8 cellular contexts compared by ENCODE assay signal in the genomic region with DNA sequence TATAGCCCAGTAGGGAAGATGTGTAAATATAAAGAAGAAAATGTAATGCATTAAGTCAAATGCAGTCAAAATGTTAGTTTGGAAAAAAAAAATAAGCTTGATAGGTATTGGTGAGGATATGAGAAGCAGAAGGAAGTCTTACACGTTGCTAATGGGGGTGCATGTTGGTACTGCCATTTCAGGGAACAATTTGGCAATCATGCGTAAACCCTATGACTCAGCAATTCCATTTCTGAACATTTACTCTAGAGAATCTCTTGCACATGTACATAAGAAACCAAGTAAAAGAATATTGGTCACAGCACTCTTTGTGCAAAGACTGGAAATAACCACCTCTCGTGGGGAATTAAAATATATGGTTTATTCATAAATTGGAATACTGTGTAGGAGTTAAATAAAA. TPM values are rescaled to one million over a fixed set of nuclear protein-coding genes. Genes with fewer than 3 reads are reported as not detected.
A peak's percentile ranks its signal among the peaks of the same experiment; 100 is the strongest.
DNase-seq lines count a peak whose midpoint lies in the region; ATAC-seq and TF ChIP-seq lines count a peak whose summit lies in the region.

No MANE protein-coding gene starts in this region.

- 28 to 43% methylated on average over 3 of the region's 3 CpGs for WGBS in lung, 2 donors

- no peak overlapping the region for H3K4me3 ChIP-seq in ACC112 (ENCODE audit: low read depth, low read length)
- no peak overlapping the region for H3K4me3 ChIP-seq in ascending aorta
- H3K4me3 ChIP-seq in lung, result no peak overlapping the region

- H3K27ac ChIP-seq in ACC112 (ENCODE audit: low read depth, low read length) (peak overlapping the region; percentile 96), ascending aorta (peak overlapping the region; percentile 72 to 88), lung (ENCODE audit: low read depth in 1 of 2, low read length in 1 of 2) (no peak overlapping the region)

- ATAC-seq in GM18873 (IDR thresholded peaks at IDR 0.05; ENCODE audit: low FRiP score, unreplicated experiment), result peak; percentile 19
- ATAC-seq in lung (ENCODE audit: insufficient read depth, low FRiP score), result peak; percentile 51
- ATAC-seq in GM19452 (IDR thresholded peaks at IDR 0.05; ENCODE audit: unreplicated experiment), result no peak

- peaks cover 48% of the 10 kb centered on the region for H3K4me1 ChIP-seq in ACC112 (ENCODE audit: control insufficient read depth, insufficient read depth, low read length, unreplicated experiment)
- peaks cover 10 to 23% of the 10 kb centered on the region in 2 donors for H3K4me1 ChIP-seq in ascending aorta
- no peaks in the 10 kb centered on the region for H3K4me1 ChIP-seq in lung (ENCODE audit: control insufficient read depth in 2 of 2, insufficient read depth in 2 of 2, low read length in 2 of 2)

- TF ChIP-seq CTCF in ascending aorta (IDR thresholded peaks at IDR 0.05), result no peak
- TF ChIP-seq CTCF in lung (IDR thresholded peaks at IDR 0.05; ENCODE audit: control extremely low read depth, extremely low read depth), result no peak

- H2AFZ ChIP-seq in ACC112 (ENCODE audit: low read length, unreplicated experiment), result no peak overlapping the region

- H3K36me3 ChIP-seq in ACC112 (ENCODE audit: insufficient read depth, low read length) (no peaks in the 10 kb centered on the region), ascending aorta (no peaks in the 10 kb centered on the region), lung (ENCODE audit: control insufficient read depth in 2 of 2, insufficient read depth in 2 of 2, low read length in 2 of 2) (no peaks in the 10 kb centered on the region)

- H3K79me2 ChIP-seq in ACC112 (ENCODE audit: control insufficient read depth, insufficient read depth, low read length, unreplicated experiment), result no peaks in the 10 kb centered on the region

- H3K27me3 ChIP-seq in ACC112 (ENCODE audit: insufficient read depth, low read length) (no peaks in the 10 kb centered on the region), ascending aorta (no peaks in the 10 kb centered on the region), lung (ENCODE audit: control insufficient read depth, insufficient read depth) (no peaks in the 10 kb centered on the region)

- intact Hi-C loops in ascending aorta (cut with DNase I), result no loop called here

- in situ Hi-C loops in KBM-7 (cut with MboI; ENCODE audit: low pct_unique_long_range_greater_than_20kb, low sequenced_read_pairs), result no loop called here

- peak; percentile 68 for DNase-seq in KBM-7
- no peak for DNase-seq in ascending aorta (ENCODE audit: low spot score in 2 of 2)
- DNase-seq in lung (ENCODE audit: low spot score), result no peak
- DNase-seq in NCI-H2227 treated with DMSO at 0.1 percent for 48 hours (lab: John Stamatoyannopoulos, UW), result no peak
- DNase-seq in NCI-H524 (lab: John Stamatoyannopoulos, UW), result no peak

- H3K9me3 ChIP-seq in ascending aorta (no peaks in the 10 kb centered on the region), lung (ENCODE audit: control insufficient read depth in 2 of 2, insufficient read depth in 1 of 2, low read length in 1 of 2) (no peaks in the 10 kb centered on the region)

RNA-seq across cellular contexts. Expression of gene TIMP4, which starts 35.5 kb away (rescaled TPM):
- 78.9 TPM for total RNA-seq in ascending aorta
- 10 to 100 TPM in 1 of 2 donors, under 1 TPM in 1; 0.48 to 17.2 TPM for total RNA-seq in lung
- 10 to 100 TPM in 1 of 2 donors, 1 to 10 TPM in 1; 1.4 to 22.2 TPM for polyA plus RNA-seq in lung

Comparison
In these comparisons a context has a peak if more than half of its experiments do, and no peak if none do; other contexts are left out.
1. H3K27ac ChIP-seq: peak in ACC112 (single experiment) and ascending aorta (2 of 2); none in lung (0 of 2).